In the genomic region with DNA sequence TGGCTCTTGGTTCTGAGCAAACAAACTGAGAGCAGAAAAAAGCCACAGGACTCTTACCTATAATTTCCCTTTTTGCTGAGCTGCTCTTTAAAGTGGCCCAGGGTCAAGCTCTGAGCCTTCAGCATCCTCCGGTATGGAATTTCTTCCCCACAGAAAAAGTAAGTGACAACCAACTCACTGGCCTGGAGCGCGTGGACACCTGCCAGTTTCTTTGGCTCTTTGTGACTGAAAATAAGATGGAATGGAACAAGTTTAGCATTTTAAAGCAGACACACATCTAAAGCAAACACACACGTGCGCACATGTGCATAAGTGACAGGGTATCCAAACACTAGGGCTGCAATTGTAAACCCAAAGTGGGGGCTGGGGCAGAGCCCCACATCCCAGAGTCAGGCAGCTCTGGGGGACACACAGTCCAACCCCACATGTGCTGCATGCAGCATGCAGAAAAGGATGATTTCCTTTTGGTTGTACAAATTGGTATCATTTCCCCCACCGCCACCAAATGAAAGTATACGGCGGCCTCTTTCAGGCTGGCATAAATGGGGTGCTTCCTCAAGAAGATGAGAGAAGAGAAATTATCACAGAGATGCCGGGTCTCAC, we compare ENCODE assay signal across 16 cellular contexts.
"Had no signal": no experiment of that assay in that cellular context is flagged by ENCODE, and none has a peak within 500 bp of the region (broad histone marks: within the 10 kb centered on the region; RNA-seq: fewer than 3 reads in every experiment).

No MANE protein-coding gene starts in this region.

- DNase-seq: activated CD4-positive, alpha-beta T cell treated with anti-CD3 and anti-CD28 coated beads, Interleukin-2, amount 50 U/mL, for 4 hours; activated CD4-positive, CD25-positive, alpha-beta regulatory T cell; activated naive CD4-positive, alpha-beta T cell treated with Interleukin-2 at 50 U/mL for 16 hours; cortex of kidney; effector CD8-positive, alpha-beta T cell; hippocampal formation; SHP77; trophoblast cell had no signal

- H3K27ac ChIP-seq: pancreas, skin epidermis had no signal

- H3K4me3 ChIP-seq: gastroesophageal sphincter, pancreas, skin epidermis had no signal

- H3K4me1 Mint-ChIP-seq: stimulated activated effector memory CD8-positive, alpha-beta T cell treated with anti-CD3 and anti-CD28 coated beads, Interleukin-12 subunit alpha, Interleukin-12 subunit beta, amount 100 ng/mL, for 72 hours had no signal

- H3K9me3 Mint-ChIP-seq: central memory CD8-positive, alpha-beta T cell; neural crest cell; stimulated activated effector memory CD8-positive, alpha-beta T cell treated with anti-CD3 and anti-CD28 coated beads, Interleukin-12 subunit alpha, Interleukin-12 subunit beta, amount 100 ng/mL, for 72 hours; T-helper 1 cell treated with Interleukin-12 subunit alpha and Interleukin-12 subunit beta and Interleukin-4 antibody, amounts not matched to agents 30 μg/mL and 1 μg/mL, for 36 hours had no signal

- H3K27ac Mint-ChIP-seq: stimulated activated effector memory CD8-positive, alpha-beta T cell treated with anti-CD3 and anti-CD28 coated beads, Interleukin-12 subunit alpha, Interleukin-12 subunit beta, amount 100 ng/mL, for 72 hours; T-helper 1 cell treated with Interleukin-12 subunit alpha and Interleukin-12 subunit beta and Interleukin-4 antibody, amounts not matched to agents 30 μg/mL and 1 μg/mL, for 36 hours had no signal

- H3K9me3 ChIP-seq: gastroesophageal sphincter, pancreas had no signal

- H3K4me3 Mint-ChIP-seq: central memory CD8-positive, alpha-beta T cell; neural crest cell; stimulated activated effector memory CD8-positive, alpha-beta T cell treated with anti-CD3 and anti-CD28 coated beads, Interleukin-12 subunit alpha, Interleukin-12 subunit beta, amount 100 ng/mL, for 72 hours; T-helper 1 cell treated with Interleukin-12 subunit alpha and Interleukin-12 subunit beta and Interleukin-4 antibody, amounts not matched to agents 30 μg/mL and 1 μg/mL, for 36 hours had no signal

- H3K27me3 Mint-ChIP-seq: central memory CD8-positive, alpha-beta T cell had no signal

- ATAC-seq: gastroesophageal sphincter; pancreas; SK-N-SH treated with all-trans-retinoic acid at 6 μM for 48 hours; stimulated activated effector memory CD8-positive, alpha-beta T cell treated with anti-CD3 and anti-CD28 coated beads, Interleukin-12 subunit alpha, Interleukin-12 subunit beta, amount 100 ng/mL, for 72 hours had no signal

- H3K27me3 ChIP-seq: gastroesophageal sphincter, pancreas had no signal

- FAIRE-seq: pancreas had no signal
